10 cellular contexts compared by ENCODE assay signal in the genomic region with DNA sequence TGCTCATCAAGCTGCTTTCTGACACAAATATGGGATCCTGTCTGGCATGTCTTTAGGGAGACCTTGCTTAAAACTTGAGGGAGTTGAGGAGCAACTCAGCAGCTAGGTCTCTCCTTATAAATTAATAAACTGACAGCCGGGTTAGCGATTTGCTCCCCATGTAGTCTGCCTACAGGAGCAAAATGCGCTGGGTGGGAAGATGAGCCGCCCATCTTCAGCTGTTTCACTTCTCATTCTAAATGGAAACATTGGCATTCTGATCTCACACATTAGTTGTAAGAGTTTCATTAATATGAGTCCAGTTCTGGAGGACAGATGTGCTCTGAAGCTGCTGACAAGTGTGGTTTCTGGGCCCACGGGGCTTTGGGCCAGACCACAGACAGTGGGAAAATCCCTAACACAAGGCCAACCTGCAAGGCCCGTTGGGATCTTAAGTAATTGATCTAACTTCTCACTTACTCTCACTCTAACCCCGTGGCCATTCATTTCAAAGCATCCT.
DNase-seq lines count a peak whose midpoint lies in the region; ATAC-seq, FAIRE-seq and TF ChIP-seq lines count a peak whose summit lies in the region.
"Had no signal": no experiment of that assay in that cellular context is flagged by ENCODE, and none has a peak within 500 bp of the region (broad histone marks: within the 10 kb centered on the region; RNA-seq: fewer than 3 reads in every experiment).

No MANE protein-coding gene starts in this region.

- H2AFZ ChIP-seq in H1 (ENCODE audit: low read length): no peak overlapping the region

- no peaks in the 10 kb centered on the region for H3K27me3 Mint-ChIP-seq in mesothelial cell of epicardium (ENCODE audit: low read depth)

- no peaks in the 10 kb centered on the region for H3K9me3 ChIP-seq in H1 (ENCODE audit: insufficient read depth in 2 of 2, low read depth in 1 of 2, low read length in 1 of 2)

- no peak overlapping the region for H4K8ac ChIP-seq in H1 (ENCODE audit: extremely low read depth, insufficient read depth, low read length)

- CTCF ChIA-PET in H1 (lab: Charles Lee; ENCODE audit: partially characterized antibody): interaction anchor here (0.6 to 1.0 kb wide), 2 partner anchors 90 to 477 kb away, joined by 3 to 4 read pairs; no protein-coding TSS in a partner anchor

- H3K23ac ChIP-seq in H1 (ENCODE audit: insufficient read length): no peak overlapping the region

- no peak for TF ChIP-seq RAD21 in H1 (IDR thresholded peaks at IDR 0.05 in 1 of 2, conservative IDR thresholded peaks at IDR 0.05 in 1 of 2; ENCODE audit: low read depth in 2 of 2, low read length in 2 of 2)

- H3K36me3 ChIP-seq in H1 (ENCODE audit: control insufficient read depth in 2 of 4, insufficient read depth in 4 of 4, low read length in 3 of 4): no peaks in the 10 kb centered on the region

- FAIRE-seq in H1 (lab: Jason Lieb, UNC): no peak

- TF ChIP-seq CTCF in H1 (IDR thresholded peaks at IDR 0.05; ENCODE audit: control extremely low read depth in 1 of 3, insufficient read depth in 1 of 3, low read depth in 1 of 3, low read length in 3 of 3) (no peak), mesothelial cell of epicardium (IDR thresholded peaks at IDR 0.05; ENCODE audit: unreplicated experiment) (no peak)

- H4K5ac ChIP-seq in H1 (ENCODE audit: insufficient read length, low read depth, low read length): no peak overlapping the region

- DNase-seq in H1 (ENCODE audit: low read depth in 1 of 2, low spot score in 2 of 2) (no peak), substantia nigra (lab: John Stamatoyannopoulos, UW) (no peak), mesothelial cell of epicardium (ENCODE audit: low spot score in 2 of 2, unreplicated experiment in 2 of 2) (no peak), erythroblast (lab: John Stamatoyannopoulos, UW) (no peak)
- DNase-seq: DMS53 had no signal

- H3K18ac ChIP-seq in H1 (ENCODE audit: extremely low read depth, low read length): no peak overlapping the region

- H3K4me1 ChIP-seq in H1 (replicated peaks in 1 of 4; ENCODE audit: control insufficient read depth in 3 of 4, insufficient read depth in 4 of 4, low read length in 3 of 4): no peaks in the 10 kb centered on the region; a peak in 1 of 7 replicates

- H3K36me3 Mint-ChIP-seq in mesothelial cell of epicardium: no peaks in the 10 kb centered on the region

- H3K4ac ChIP-seq in H1 (replicated peaks; ENCODE audit: insufficient read length, low read depth, low read length): no peak overlapping the region

- peak; percentile 68 for ATAC-seq in GM19438 (IDR thresholded peaks at IDR 0.05; ENCODE audit: low read depth, unreplicated experiment)
- ATAC-seq in HG03108 (IDR thresholded peaks at IDR 0.05; ENCODE audit: unreplicated experiment): peak; percentile 71
- ATAC-seq in esophagus mucosa: no peak
- ATAC-seq: left colon had no signal

- peaks cover 5% of the 10 kb centered on the region for H3K4me1 Mint-ChIP-seq in mesothelial cell of epicardium

- no peaks in the 10 kb centered on the region for H3K79me2 ChIP-seq in H1 (ENCODE audit: control insufficient read depth in 1 of 2, insufficient read depth in 2 of 2, low read length in 2 of 2)

- 0 out of 2 replicates have a peak overlapping the region, but pooled peaks have one; percentile 22 for H2BK15ac ChIP-seq in H1 (ENCODE audit: low read length)

- H3K23me2 ChIP-seq in H1 (ENCODE audit: low read depth, low read length): no peaks in the 10 kb centered on the region; the same call in 1 of the 2 replicates

- H3K14ac ChIP-seq in H1 (ENCODE audit: insufficient read length): no peak overlapping the region

- H3K27ac ChIP-seq in H1 (ENCODE audit: low read depth, low read length): no peak overlapping the region
- no peak overlapping the region for H3K27ac ChIP-seq in substantia nigra (ENCODE audit: low read depth, low read length, poor library complexity, severe bottlenecking)

- peak overlapping the region; percentile 29; the same call in 1 of the 2 replicates for H3K4me3 ChIP-seq in GM08714 (ENCODE audit: low read length)
- no peak overlapping the region for H3K4me3 ChIP-seq in H1 (ENCODE audit: extremely low read depth in 1 of 4, insufficient read depth in 2 of 4, low read depth in 3 of 4, low read length in 4 of 4)

- no peak overlapping the region for H3K27ac Mint-ChIP-seq in mesothelial cell of epicardium

- TF ChIP-seq EP300 in H1 (IDR thresholded peaks at IDR 0.05; ENCODE audit: borderline replicate concordance in 1 of 2, low read depth in 2 of 2, low read length in 2 of 2): no peak

- no peak overlapping the region for H3K4me3 Mint-ChIP-seq in mesothelial cell of epicardium

- H2AK5ac ChIP-seq in H1 (ENCODE audit: low read depth, low read length): no peak overlapping the region

- H3K4me2 ChIP-seq in H1 (ENCODE audit: insufficient read depth in 1 of 2, low read depth in 2 of 2, low read length in 2 of 2): no peak overlapping the region

- H3K56ac ChIP-seq in H1 (replicated peaks; ENCODE audit: insufficient read length, low read depth, low read length): no peak overlapping the region

- no peak overlapping the region for H4K91ac ChIP-seq in H1 (replicated peaks; ENCODE audit: insufficient read length, low read length)

- POLR2A ChIA-PET in H1 (lab: Charles Lee; ENCODE audit: partially characterized antibody): no interaction called here

- H3K79me1 ChIP-seq in H1 (ENCODE audit: low read depth, low read length): no peaks in the 10 kb centered on the region

- H4K20me1 ChIP-seq in H1 (replicated peaks in 1 of 2; ENCODE audit: control insufficient read depth in 1 of 2, insufficient read depth in 2 of 2, low read length in 2 of 2): no peaks in the 10 kb centered on the region

- H2BK20ac ChIP-seq in H1 (ENCODE audit: low read length): no peak overlapping the region

- WGBS in H1 (ENCODE audit: extremely low coverage in 1 of 2, insufficient coverage in 1 of 2, insufficient read length in 1 of 2, insufficient replicate concordance in 2 of 2, low coverage in 1 of 2, low lambda C conversion rate in 2 of 2, missing lambda C conversion rate in 1 of 2), 2 experiments: 94% methylated on average over 7 of the region's 7 CpGs; no CpG with 5 or more reads in 1 of the 2 experiments

- H3K27me3 ChIP-seq in H1 (replicated peaks in 1 of 4; ENCODE audit: control insufficient read depth in 3 of 4, extremely low read depth in 1 of 4, insufficient read depth in 3 of 4, low read length in 3 of 4): no peaks in the 10 kb centered on the region; a peak in 1 of 7 replicates

- no peak overlapping the region for H2BK120ac ChIP-seq in H1 (replicated peaks; ENCODE audit: low read depth, low read length)

- no peak overlapping the region for H3K9ac ChIP-seq in H1 (replicated peaks in 1 of 4; ENCODE audit: extremely low read depth in 1 of 4, low read depth in 3 of 4, low read length in 3 of 4)

- no peak for TF ChIP-seq POLR2A in H1 (IDR thresholded peaks at IDR 0.05; ENCODE audit: control extremely low read depth in 1 of 2, low read depth in 2 of 2, low read length in 2 of 2)
- TF ChIP-seq POLR2A in erythroblast (IDR thresholded peaks at IDR 0.05; ENCODE audit: low read length): no peak

- no peak overlapping the region for H2BK5ac ChIP-seq in H1 (ENCODE audit: low read depth, low read length)

- H3K9me3 Mint-ChIP-seq in mesothelial cell of epicardium: peaks cover 13% of the 10 kb centered on the region

- 0 out of 2 replicates have a peak overlapping the region, but pooled peaks have one; percentile 22 for H2BK12ac ChIP-seq in H1 (ENCODE audit: low read depth, low read length)

TF ChIP-seq in H1, 55 proteins besides CTCF, POLR2A, EP300 and RAD21:
- TF ChIP-seq ZNF274 (IDR thresholded peaks at IDR 0.05; ENCODE audit: borderline replicate concordance, extremely low read depth, low read length) (no peak), SAP30 (IDR thresholded peaks at IDR 0.05; ENCODE audit: insufficient read depth, insufficient replicate concordance, low read length) (no peak), SP2 (IDR thresholded peaks at IDR 0.05; ENCODE audit: low read length) (no peak), CBX8 (IDR thresholded peaks at IDR 0.05; ENCODE audit: borderline replicate concordance, low read depth, low read length) (no peak), GTF2F1 (IDR thresholded peaks at IDR 0.05; ENCODE audit: borderline replicate concordance, low read depth, low read length) (no peak), BACH1 (IDR thresholded peaks at IDR 0.05; ENCODE audit: low read length) (no peak), MAFK (IDR thresholded peaks at IDR 0.05; ENCODE audit: low read depth, low read length) (no peak), PHF8 (conservative IDR thresholded peaks at IDR 0.05; ENCODE audit: low read depth, low read length) (no peak), HDAC2 (IDR thresholded peaks at IDR 0.05; ENCODE audit: borderline replicate concordance in 1 of 2, low read depth in 2 of 2, low read length in 2 of 2) (no peak), KDM1A (IDR thresholded peaks at IDR 0.05; ENCODE audit: borderline replicate concordance, low read length) (no peak), BCL11A (IDR thresholded peaks at IDR 0.05; ENCODE audit: low read depth in 2 of 2, low read length in 2 of 2) (no peak), TCF12 (IDR thresholded peaks at IDR 0.05; ENCODE audit: low read depth, low read length) (no peak)
- TF ChIP-seq, protein P1, sequence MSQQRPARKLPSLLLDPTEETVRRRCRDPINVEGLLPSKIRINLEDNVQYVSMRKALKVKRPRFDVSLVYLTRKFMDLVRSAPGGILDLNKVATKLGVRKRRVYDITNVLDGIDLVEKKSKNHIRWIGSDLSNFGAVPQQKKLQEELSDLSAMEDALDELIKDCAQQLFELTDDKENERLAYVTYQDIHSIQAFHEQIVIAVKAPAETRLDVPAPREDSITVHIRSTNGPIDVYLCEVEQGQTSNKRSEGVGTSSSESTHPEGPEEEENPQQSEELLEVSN (IDR thresholded peaks at IDR 0.05): no peak
